ENCODE assay signal across 25 cellular contexts in the genomic region with DNA sequence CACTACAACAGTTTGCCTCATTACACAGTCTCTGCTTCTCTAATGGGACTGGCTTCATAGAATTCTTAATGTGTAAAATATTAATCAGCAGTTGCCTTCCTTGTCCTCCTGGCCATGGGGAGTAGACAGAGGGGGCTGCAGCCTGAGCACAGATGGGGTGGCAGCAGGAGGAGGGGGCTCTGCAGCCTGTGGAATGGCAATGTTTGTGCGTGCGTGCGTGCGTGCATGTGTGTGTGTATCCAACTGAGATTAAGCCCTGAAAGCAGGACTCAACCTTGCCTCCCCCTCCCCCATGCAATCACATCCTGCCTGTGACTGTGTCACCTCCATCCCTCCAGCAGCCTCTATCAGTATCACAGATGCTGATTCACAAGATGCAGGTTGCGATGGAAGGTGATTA.
"Had no signal": no experiment of that assay in that cellular context is flagged by ENCODE, and none has a peak within 500 bp of the region (broad histone marks: within the 10 kb centered on the region; RNA-seq: fewer than 3 reads in every experiment).

No MANE protein-coding gene starts in this region.

- H3K4me3 ChIP-seq: ascending aorta, body of pancreas, cardiac muscle cell, K562 had no signal

- H3K36me3 Mint-ChIP-seq: activated CD8-positive, alpha-beta memory T cell treated with anti-CD3 and anti-CD28 coated beads, Interleukin-2, amount 10 ng/mL, durations not matched to agents 7 days and 5 days; activated naive CD4-positive, alpha-beta T cell treated with anti-CD3 and anti-CD28 coated beads, Interleukin-2, amount 50 U/mL, for 72 hours; WTC11 had no signal

- DNase-seq: activated CD4-positive, alpha-beta T cell treated with anti-CD3 and anti-CD28 coated beads for 48 hours; activated CD4-positive, alpha-beta T cell treated with anti-CD3 and anti-CD28 coated beads, Interleukin-2, amount 50 U/mL, for 4 hours; activated CD4-positive, CD25-positive, alpha-beta regulatory T cell treated with anti-CD3 and anti-CD28 coated beads, Interleukin-2, amount 50 U/mL, for 72 hours; activated CD8-positive, alpha-beta memory T cell treated with anti-CD3 and anti-CD28 coated beads, Interleukin-2, amount 10 ng/mL, durations not matched to agents 7 days and 5 days; activated effector memory CD4-positive, alpha-beta T cell treated with Interleukin-2 at 50 U/mL for 16 hours; activated naive CD4-positive, alpha-beta T cell; activated naive CD8-positive, alpha-beta T cell treated with anti-CD3 and anti-CD28 coated beads, Interleukin-2, amount 50 U/mL, for 24 hours; activated T-cell treated with anti-CD3 and anti-CD28 coated beads, Interleukin-2, amount 50 U/mL, for 24 hours; amniotic stem cell; body of pancreas; cerebellar nuclear complex; Karpas-422; MM.1S; NCI-H1436; NCI-H187; NCI-H226; PC-3; SHP77 treated with DMSO at 0.1 percent for 48 hours had no signal

- H3K9me3 ChIP-seq: ascending aorta, body of pancreas had no signal

- H3K36me3 ChIP-seq: ascending aorta, cardiac muscle cell had no signal

- H3K4me1 Mint-ChIP-seq: activated CD8-positive, alpha-beta memory T cell treated with anti-CD3 and anti-CD28 coated beads, Interleukin-2, amount 10 ng/mL, durations not matched to agents 7 days and 5 days; activated naive CD8-positive, alpha-beta T cell treated with anti-CD3 and anti-CD28 coated beads, Interleukin-2, amount 50 U/mL, for 24 hours had no signal

- H3K4me3 Mint-ChIP-seq: activated CD8-positive, alpha-beta memory T cell treated with anti-CD3 and anti-CD28 coated beads, Interleukin-2, amount 10 ng/mL, durations not matched to agents 7 days and 5 days; activated naive CD8-positive, alpha-beta T cell treated with anti-CD3 and anti-CD28 coated beads, Interleukin-2, amount 50 U/mL, for 24 hours; activated T-cell treated with anti-CD3 and anti-CD28 coated beads, Interleukin-2, amount 50 U/mL, for 24 hours; activated T-helper 1 cell treated with anti-CD3 and anti-CD28 coated beads, Interleukin-12 subunit alpha, Interleukin-12 subunit beta, Interleukin-2, Interleukin-4 antibody, amounts not matched to agents 30 ng/mL and 10 ng/mL and 1 ng/mL, durations not matched to agents 14 hours and 24 hours and 36 hours; T-helper 1 cell treated with Interleukin-12 subunit alpha and Interleukin-12 subunit beta and Interleukin-4 antibody, amounts not matched to agents 30 μg/mL and 1 μg/mL, for 36 hours; WTC11 had no signal

- H3K27ac ChIP-seq: ascending aorta, body of pancreas, cardiac muscle cell had no signal

- H3K27me3 ChIP-seq: ascending aorta, body of pancreas, cardiac muscle cell had no signal

- H3K27ac Mint-ChIP-seq: activated CD8-positive, alpha-beta memory T cell treated with anti-CD3 and anti-CD28 coated beads, Interleukin-2, amount 10 ng/mL, durations not matched to agents 7 days and 5 days; activated naive CD4-positive, alpha-beta T cell treated with anti-CD3 and anti-CD28 coated beads, Interleukin-2, amount 50 U/mL, for 72 hours; activated naive CD8-positive, alpha-beta T cell treated with anti-CD3 and anti-CD28 coated beads, Interleukin-2, amount 50 U/mL, for 24 hours; activated T-cell treated with anti-CD3 and anti-CD28 coated beads, Interleukin-2, amount 50 U/mL, for 24 hours; activated T-helper 1 cell treated with anti-CD3 and anti-CD28 coated beads, Interleukin-12 subunit alpha, Interleukin-12 subunit beta, Interleukin-2, Interleukin-4 antibody, amounts not matched to agents 30 ng/mL and 10 ng/mL and 1 ng/mL, durations not matched to agents 14 hours and 24 hours and 36 hours; T-helper 1 cell treated with Interleukin-12 subunit alpha and Interleukin-12 subunit beta and Interleukin-4 antibody, amounts not matched to agents 30 μg/mL and 1 μg/mL, for 36 hours; WTC11 had no signal

- H3K4me1 ChIP-seq: ascending aorta had no signal

- H3K9me3 Mint-ChIP-seq: activated T-cell treated with anti-CD3 and anti-CD28 coated beads, Interleukin-2, amount 50 U/mL, for 24 hours; activated T-helper 1 cell treated with anti-CD3 and anti-CD28 coated beads, Interleukin-12 subunit alpha, Interleukin-12 subunit beta, Interleukin-2, Interleukin-4 antibody, amounts not matched to agents 30 ng/mL and 10 ng/mL and 1 ng/mL, durations not matched to agents 14 hours and 24 hours and 36 hours had no signal

- ATAC-seq: activated CD8-positive, alpha-beta memory T cell treated with anti-CD3 and anti-CD28 coated beads, Interleukin-2, amount 10 ng/mL, durations not matched to agents 7 days and 5 days; activated naive CD4-positive, alpha-beta T cell treated with anti-CD3 and anti-CD28 coated beads, Interleukin-2, amount 50 U/mL, for 72 hours; activated naive CD8-positive, alpha-beta T cell treated with anti-CD3 and anti-CD28 coated beads, Interleukin-2, amount 50 U/mL, for 24 hours; body of pancreas; K562; PC-3; WTC11 had no signal
